Comparison of ENCODE assay signal across 8 cellular contexts in genomic region chr6:136288566-136289326, GRCh38. TPM values are rescaled to one million over a fixed set of nuclear protein-coding genes. Genes with fewer than 3 reads are reported as not detected.
DNase-seq lines count a peak whose midpoint lies in the region; ATAC-seq, FAIRE-seq and TF ChIP-seq lines count a peak whose summit lies in the region.

No MANE protein-coding gene starts in this region.

- peaks cover 13% of the 10 kb centered on the region for H3K23me2 ChIP-seq in H1 (ENCODE audit: low read depth, low read length)

- TF ChIP-seq EP300 in H1 (IDR thresholded peaks at IDR 0.05; ENCODE audit: borderline replicate concordance in 1 of 2, low read depth in 2 of 2, low read length in 2 of 2), result no peak

- H3K36me3 ChIP-seq in H1 (ENCODE audit: control insufficient read depth in 2 of 4, insufficient read depth in 4 of 4, low read length in 3 of 4), result no peaks in the 10 kb centered on the region

- peak overlapping the region; percentile 94; the same call in 1 of the 2 replicates for H4K8ac ChIP-seq in H1 (ENCODE audit: extremely low read depth, insufficient read depth, low read length)

- H3K4me1 Mint-ChIP-seq in memory B cell, result peaks cover 25% of the 10 kb centered on the region

- H3K27me3 Mint-ChIP-seq in memory B cell, result no peaks in the 10 kb centered on the region

- H3K4me2 ChIP-seq in H1 (ENCODE audit: insufficient read depth in 1 of 2, low read depth in 2 of 2, low read length in 2 of 2), result peak overlapping the region; percentile 89 to 96

- H3K18ac ChIP-seq in H1 (ENCODE audit: extremely low read depth, low read length), result no peak overlapping the region

- CTCF ChIA-PET in AG04449 (lab: Yijun Ruan, JAX), result interaction anchor here (1.2 to 1.5 kb wide), 5 partner anchors 28 to 783 kb away, joined by 3 to 6 read pairs (median 3); partner anchors contain the start of gene MAP3K5
- CTCF ChIA-PET in H1 (lab: Charles Lee; ENCODE audit: partially characterized antibody), result interaction anchor here (0.7 to 2.4 kb wide), 13 partner anchors 12 to 263 kb away, joined by 3 to 19 read pairs (median 3); partner anchors contain the start of gene MAP7

- H3K9ac ChIP-seq in H1 (replicated peaks in 1 of 4; ENCODE audit: extremely low read depth in 1 of 4, low read depth in 3 of 4, low read length in 3 of 4), result peak overlapping the region; percentile 88 to 100 (median 100)

- H2AK5ac ChIP-seq in H1 (ENCODE audit: low read depth, low read length), result peak overlapping the region; percentile 1; the same call in 1 of the 2 replicates

- DNase-seq in AG04449 (ENCODE audit: low read depth, low spot score) (peak; percentile 80), NCI-H774 (lab: John Stamatoyannopoulos, UW) (peak; percentile 86), H1 (ENCODE audit: low read depth in 1 of 2, low spot score in 2 of 2) (peak in 1 of 2 experiments; percentile 68), memory B cell (ENCODE audit: low spot score in 2 of 2) (peak; percentile 91 to 92)
- peak; percentile 92 for DNase-seq in activated CD8-positive, alpha-beta memory T cell treated with anti-CD3 and anti-CD28 coated beads, Interleukin-2, amount 50 U/mL, for 1 hour (ENCODE audit: extremely low read depth)
- peak; percentile 64 for DNase-seq in stimulated activated CD8-positive, alpha-beta memory T cell treated with anti-CD3 and anti-CD28 coated beads, Interleukin-12 subunit alpha, Interleukin-12 subunit beta, amount 100 ng/mL, for 24 hours (ENCODE audit: extremely low read depth)

- H2BK15ac ChIP-seq in H1 (ENCODE audit: low read length), result no peak overlapping the region

- H2BK20ac ChIP-seq in H1 (ENCODE audit: low read length), result no peak overlapping the region

- no peaks in the 10 kb centered on the region for H3K27me3 ChIP-seq in H1 (replicated peaks in 1 of 4; ENCODE audit: control insufficient read depth in 3 of 4, extremely low read depth in 1 of 4, insufficient read depth in 3 of 4, low read length in 3 of 4)

- H3K79me2 ChIP-seq in H1 (ENCODE audit: control insufficient read depth in 1 of 2, insufficient read depth in 2 of 2, low read length in 2 of 2), result peaks cover 49 to 57% of the 10 kb centered on the region in 2 experiments

- no peaks in the 10 kb centered on the region for H3K79me1 ChIP-seq in H1 (ENCODE audit: low read depth, low read length)

- TF ChIP-seq RAD21 in H1 (IDR thresholded peaks at IDR 0.05 in 1 of 2, conservative IDR thresholded peaks at IDR 0.05 in 1 of 2; ENCODE audit: low read depth in 2 of 2, low read length in 2 of 2), result no peak

- H3K56ac ChIP-seq in H1 (replicated peaks; ENCODE audit: insufficient read length, low read depth, low read length), result no peak overlapping the region

- peak overlapping the region; percentile 95 for H3K4me3 Mint-ChIP-seq in memory B cell

- peak overlapping the region; percentile 1 for H4K5ac ChIP-seq in H1 (ENCODE audit: insufficient read length, low read depth, low read length)

- no peaks in the 10 kb centered on the region for H3K9me3 Mint-ChIP-seq in memory B cell

- peaks cover 4% of the 10 kb centered on the region for H3K36me3 Mint-ChIP-seq in memory B cell

- peak overlapping the region; percentile 45 for H2BK12ac ChIP-seq in H1 (ENCODE audit: low read depth, low read length)

- peak overlapping the region; percentile 100 for H3K27ac Mint-ChIP-seq in memory B cell

- H3K23ac ChIP-seq in H1 (ENCODE audit: insufficient read length), result no peak overlapping the region

- no peak overlapping the region for H2AFZ ChIP-seq in H1 (ENCODE audit: low read length)

- ATAC-seq in GM18907 (IDR thresholded peaks at IDR 0.05; ENCODE audit: unreplicated experiment) (peak; percentile 33), HG03354 (IDR thresholded peaks at IDR 0.05; ENCODE audit: poor library complexity, severe bottlenecking, unreplicated experiment) (peak; percentile 58), memory B cell (ENCODE audit: low read depth) (peak; percentile 59)

- peaks cover 2 to 8% (median 2%) of the 10 kb centered on the region in 4 experiments; a peak in 4 of 7 replicates for H3K4me1 ChIP-seq in H1 (replicated peaks in 1 of 4; ENCODE audit: control insufficient read depth in 3 of 4, insufficient read depth in 4 of 4, low read length in 3 of 4)

- H3K9me3 ChIP-seq in H1 (ENCODE audit: insufficient read depth in 2 of 2, low read depth in 1 of 2, low read length in 1 of 2), result no peaks in the 10 kb centered on the region

- H3K27ac ChIP-seq in H1 (ENCODE audit: low read depth, low read length), result peak overlapping the region; percentile 99

- peak overlapping the region; percentile 75 for H3K4me3 ChIP-seq in AG04449 (ENCODE audit: low read depth, low read length)
- H3K4me3 ChIP-seq in H1 (ENCODE audit: extremely low read depth in 1 of 4, insufficient read depth in 2 of 4, low read depth in 3 of 4, low read length in 4 of 4), result peak overlapping the region; percentile 85 to 100 (median 92)

- peak overlapping the region; percentile 36 for H4K91ac ChIP-seq in H1 (replicated peaks; ENCODE audit: insufficient read length, low read length)

- POLR2A ChIA-PET in AG04449 (lab: Yijun Ruan, JAX), result interaction anchor here (0.7 to 2.8 kb wide), 7 partner anchors 7 to 804 kb away, joined by 3 to 11 read pairs (median 3); partner anchors contain the start of gene MTFR2
- POLR2A ChIA-PET in H1 (lab: Charles Lee; ENCODE audit: partially characterized antibody), result interaction anchor here (0.6 to 7.0 kb wide), 42 partner anchors 8 to 1105 kb away, joined by 3 to 115 read pairs (median 5); partner anchors contain the start of genes MAP3K5, MAP7 and MTFR2

- H3K4ac ChIP-seq in H1 (replicated peaks; ENCODE audit: insufficient read length, low read depth, low read length), result peak overlapping the region; percentile 76

- no peak overlapping the region for H3K14ac ChIP-seq in H1 (ENCODE audit: insufficient read length)

- TF ChIP-seq POLR2A in H1 (IDR thresholded peaks at IDR 0.05; ENCODE audit: control extremely low read depth in 1 of 2, low read depth in 2 of 2, low read length in 2 of 2), result no peak

- no peak for FAIRE-seq in H1 (lab: Jason Lieb, UNC)

- WGBS in H1 (ENCODE audit: extremely low coverage in 1 of 2, insufficient coverage in 1 of 2, insufficient read length in 1 of 2, insufficient replicate concordance in 2 of 2, low coverage in 1 of 2, low lambda C conversion rate in 2 of 2, missing lambda C conversion rate in 1 of 2), 2 experiments, result 2% methylated on average over 34 of the region's 34 CpGs; no CpG with 5 or more reads in 1 of the 2 experiments

- H4K20me1 ChIP-seq in H1 (replicated peaks in 1 of 2; ENCODE audit: control insufficient read depth in 1 of 2, insufficient read depth in 2 of 2, low read length in 2 of 2), result peaks cover 22 to 45% of the 10 kb centered on the region in 2 experiments

- H2BK5ac ChIP-seq in H1 (ENCODE audit: low read depth, low read length), result peak overlapping the region; percentile 100

- no peak overlapping the region for H2BK120ac ChIP-seq in H1 (replicated peaks; ENCODE audit: low read depth, low read length)

- TF ChIP-seq CTCF in AG04449 (IDR thresholded peaks at IDR 0.05; ENCODE audit: insufficient read depth, low read length, missing control alignments), result peak; percentile 24
- TF ChIP-seq CTCF in H1 (IDR thresholded peaks at IDR 0.05; ENCODE audit: control extremely low read depth in 1 of 3, insufficient read depth in 1 of 3, low read depth in 1 of 3, low read length in 3 of 3), result peak in 2 of 3 experiments; percentile 28 to 35; a peak in 2 of 4 replicates

TF ChIP-seq in H1, 55 proteins besides CTCF, POLR2A, EP300 and RAD21 (continues in another document):
- TF ChIP-seq POU5F1 (IDR thresholded peaks at IDR 0.05; ENCODE audit: low read depth, low read length), result no peak
- TF ChIP-seq PHF8 (conservative IDR thresholded peaks at IDR 0.05; ENCODE audit: low read depth, low read length), result no peak
- peak; percentile 50 for TF ChIP-seq ASH2L (IDR thresholded peaks at IDR 0.05; ENCODE audit: low read length)
- no peak for TF ChIP-seq CHD2 (IDR thresholded peaks at IDR 0.05; ENCODE audit: low read length)
- TF ChIP-seq EGR1 (IDR thresholded peaks at IDR 0.05; ENCODE audit: borderline replicate concordance, low read depth, low read length), result no peak
- no peak for TF ChIP-seq JUND (IDR thresholded peaks at IDR 0.05; ENCODE audit: low read length)
- TF ChIP-seq ATF3 (IDR thresholded peaks at IDR 0.05; ENCODE audit: insufficient read depth, low read depth, low read length), result no peak
- peak; percentile 4 for TF ChIP-seq TAF7 (optimal IDR thresholded peaks at IDR 0.05; ENCODE audit: borderline replicate concordance, low read depth, low read length)
- TF ChIP-seq CEBPB (IDR thresholded peaks at IDR 0.05; ENCODE audit: low read depth, low read length), result no peak
- TF ChIP-seq SIN3A (conservative IDR thresholded peaks at IDR 0.05 in 1 of 2, IDR thresholded peaks at IDR 0.05 in 1 of 2; ENCODE audit: low read depth in 1 of 2, low read length in 2 of 2), result peak in 1 of 2 experiments; percentile 75; a peak in 2 of 4 replicates

RNA-seq across cellular contexts. Expression of gene BCLAF1, which starts 0.9 kb away (rescaled TPM):
- total RNA-seq in H1 (2021; fragmentation: NEBNext Ultra II Directional; extraction: Animal tissue kit (Norgen Biotek cat#: 25700)), result 230 and 231 TPM in 2 replicates
- polyA plus RNA-seq in H1 (2011; rRNA removed), result 17.4 and 30.5 TPM in 2 replicates
- polyA plus RNA-seq in H1 (2011; cell fraction: cytosol; rRNA removed), result 33.3 TPM
- 47.1 TPM for polyA plus RNA-seq in H1 (2011; cell fraction: nucleus; rRNA removed)
- polyA plus RNA-seq in H1 (2012, experiment 1 of 2), result 77.4 to 217 TPM (median 108 TPM) in 4 replicates
- polyA plus RNA-seq in H1 (2012, experiment 2 of 2), result 3.2 TPM
- 141 TPM for polyA plus RNA-seq in H1 (2013, experiment 1 of 2)
- 136 TPM for polyA plus RNA-seq in H1 (2013, experiment 2 of 2)
- polyA minus RNA-seq in H1 (2011; rRNA and poly(A)+ RNA removed), result 141 and 194 TPM in 2 replicates
- polyA minus RNA-seq in H1 (2011; cell fraction: cytosol; rRNA and poly(A)+ RNA removed), result 120 TPM
- 197 TPM for polyA minus RNA-seq in H1 (2011; cell fraction: nucleus; rRNA and poly(A)+ RNA removed)

RNA-seq across cellular contexts. Expression of gene MTFR2, which starts 38.6 kb away (rescaled TPM):
- 8.2 and 8.5 TPM in 2 replicates for total RNA-seq in H1 (2021; fragmentation: NEBNext Ultra II Directional; extraction: Animal tissue kit (Norgen Biotek cat#: 25700))
- polyA plus RNA-seq in H1 (2011; rRNA removed), result 10.7 and 11.1 TPM in 2 replicates
- polyA plus RNA-seq in H1 (2011; cell fraction: cytosol; rRNA removed), result 12.5 TPM
- 13.7 TPM for polyA plus RNA-seq in H1 (2011; cell fraction: nucleus; rRNA removed)
- 8.4 to 10.8 TPM (median 9.0 TPM) in 4 replicates for polyA plus RNA-seq in H1 (2012, experiment 1 of 2)
- polyA plus RNA-seq in H1 (2012, experiment 2 of 2), result 3.9 TPM
- 12.8 TPM for polyA plus RNA-seq in H1 (2013, experiment 1 of 2)
- 12.1 TPM for polyA plus RNA-seq in H1 (2013, experiment 2 of 2)
- polyA minus RNA-seq in H1 (2011; rRNA and poly(A)+ RNA removed), result 8.9 and 11.5 TPM in 2 replicates
- polyA minus RNA-seq in H1 (2011; cell fraction: cytosol; rRNA and poly(A)+ RNA removed), result 4.8 TPM
- 14.3 TPM for polyA minus RNA-seq in H1 (2011; cell fraction: nucleus; rRNA and poly(A)+ RNA removed)
